ENCODE assay signal across 1 cellular context in genomic region chr1:161021168-161021958, GRCh38.
A peak's percentile ranks its signal among the peaks of the same experiment; 100 is the strongest.
TF ChIP-seq lines count a peak whose summit lies in the region.

No MANE protein-coding gene starts in this region.

TF ChIP-seq in HepG2, 621 proteins besides CTCF, POLR2A, EP300 and RAD21 (continued from another document and continues in another):
- TF ChIP-seq ZNF639 (CRISPR knock-in tag; conservative IDR thresholded peaks at IDR 0.05) (no peak), GTF2F1 (IDR thresholded peaks at IDR 0.05; ENCODE audit: low read length) (no peak), CERS6 (CRISPR knock-in tag; IDR thresholded peaks at IDR 0.05) (no peak), JUND (CRISPR knock-in tag; IDR thresholded peaks at IDR 0.05) (no peak), ZNF800 (CRISPR knock-in tag; IDR thresholded peaks at IDR 0.05) (peak; percentile 51; the same call in 1 of the 2 replicates), EED (CRISPR knock-in tag; IDR thresholded peaks at IDR 0.05) (no peak), STAT5B (CRISPR knock-in tag; IDR thresholded peaks at IDR 0.05) (no peak), ZNF850 (CRISPR knock-in tag; conservative IDR thresholded peaks at IDR 0.05) (no peak), ZNF543 (CRISPR knock-in tag; IDR thresholded peaks at IDR 0.05) (no peak), RORA (CRISPR knock-in tag; IDR thresholded peaks at IDR 0.05) (no peak), RBFOX2 (IDR thresholded peaks at IDR 0.05; ENCODE audit: low read depth, low read length) (no peak; the same call in 1 of the 2 replicates), KDM5A (IDR thresholded peaks at IDR 0.05; ENCODE audit: borderline replicate concordance, low read length) (no peak; the same call in 1 of the 2 replicates), ZNF180 (CRISPR knock-in tag; IDR thresholded peaks at IDR 0.05; ENCODE audit: borderline replicate concordance, low read depth) (no peak), MNT (IDR thresholded peaks at IDR 0.05) (no peak), GTF3A (CRISPR knock-in tag; conservative IDR thresholded peaks at IDR 0.05) (no peak), ZNF530 (CRISPR knock-in tag; IDR thresholded peaks at IDR 0.05; ENCODE audit: low read depth) (no peak), GMEB1 (CRISPR knock-in tag; IDR thresholded peaks at IDR 0.05; ENCODE audit: borderline replicate concordance) (no peak), POLR2AphosphoS5 (IDR thresholded peaks at IDR 0.05; ENCODE audit: low read depth, low read length) (peak; percentile 81), NR2F2 (IDR thresholded peaks at IDR 0.05; ENCODE audit: borderline replicate concordance, low read depth) (no peak), MXD3 (CRISPR knock-in tag; IDR thresholded peaks at IDR 0.05) (peak; percentile 69), ZMAT3 (CRISPR knock-in tag; conservative IDR thresholded peaks at IDR 0.05) (no peak), ZNF503 (CRISPR knock-in tag; IDR thresholded peaks at IDR 0.05) (0 out of 2 replicates have a peak, but pooled peaks have one; percentile 53), HIVEP1 (CRISPR knock-in tag; IDR thresholded peaks at IDR 0.05) (no peak), GRHL1 (CRISPR knock-in tag; conservative IDR thresholded peaks at IDR 0.05) (no peak), SSRP1 (CRISPR knock-in tag; IDR thresholded peaks at IDR 0.05) (no peak), SIX4 (CRISPR knock-in tag; IDR thresholded peaks at IDR 0.05) (no peak), SNRNP70 (IDR thresholded peaks at IDR 0.05; ENCODE audit: low read depth, low read length) (no peak), ZNF383 (CRISPR knock-in tag; IDR thresholded peaks at IDR 0.05; ENCODE audit: borderline replicate concordance) (no peak), KAT2B (IDR thresholded peaks at IDR 0.05; ENCODE audit: borderline replicate concordance, low read depth, low read length) (no peak), ZNF296 (CRISPR knock-in tag; conservative IDR thresholded peaks at IDR 0.05) (no peak), ZNF772 (CRISPR knock-in tag; IDR thresholded peaks at IDR 0.05) (no peak), BRF2 (CRISPR knock-in tag; IDR thresholded peaks at IDR 0.05) (no peak), THAP8 (CRISPR knock-in tag; IDR thresholded peaks at IDR 0.05; ENCODE audit: borderline replicate concordance) (no peak), ZBTB42 (CRISPR knock-in tag; IDR thresholded peaks at IDR 0.05) (no peak; the same call in 1 of the 2 replicates), SMC3 (IDR thresholded peaks at IDR 0.05; ENCODE audit: low read length) (no peak), KLF11 (CRISPR knock-in tag; IDR thresholded peaks at IDR 0.05) (no peak), MLLT10 (CRISPR knock-in tag; IDR thresholded peaks at IDR 0.05) (no peak), HNF4A (CRISPR knock-in tag; IDR thresholded peaks at IDR 0.05) (no peak), POGZ (CRISPR knock-in tag; IDR thresholded peaks at IDR 0.05) (0 out of 2 replicates have a peak, but pooled peaks have one; percentile 24), SCMH1 (CRISPR knock-in tag; IDR thresholded peaks at IDR 0.05; ENCODE audit: borderline replicate concordance) (no peak), ATF6 (CRISPR knock-in tag; conservative IDR thresholded peaks at IDR 0.05) (no peak), CBFB (CRISPR knock-in tag; IDR thresholded peaks at IDR 0.05) (no peak), ZNF263 (CRISPR knock-in tag; IDR thresholded peaks at IDR 0.05) (peak; percentile 85), FOXC1 (CRISPR knock-in tag; IDR thresholded peaks at IDR 0.05; ENCODE audit: borderline replicate concordance) (no peak), NR2F1 (CRISPR knock-in tag; IDR thresholded peaks at IDR 0.05) (no peak), ZNF710 (CRISPR knock-in tag; IDR thresholded peaks at IDR 0.05; ENCODE audit: borderline replicate concordance) (no peak), ZNF558 (CRISPR knock-in tag; IDR thresholded peaks at IDR 0.05; ENCODE audit: borderline replicate concordance) (no peak), ZNF224 (CRISPR knock-in tag; IDR thresholded peaks at IDR 0.05) (no peak)
